ENCODE assay signal across 23 cellular contexts in genomic region chr6:7473805-7474329, GRCh38.
"Had no signal": no experiment of that assay in that cellular context is flagged by ENCODE, and none has a peak within 500 bp of the region (broad histone marks: within the 10 kb centered on the region; RNA-seq: fewer than 3 reads in every experiment).

No MANE protein-coding gene starts in this region.

- H3K27ac ChIP-seq: adrenal gland, ascending aorta, colonic mucosa, dorsolateral prefrontal cortex, gastrocnemius medialis, left lung, spleen, thoracic aorta, upper lobe of right lung had no signal

- ATAC-seq: activated naive CD4-positive, alpha-beta T cell treated with anti-CD3 and anti-CD28 coated beads, Interleukin-2, amount 50 U/mL, for 72 hours; effector memory CD8-positive, alpha-beta T cell; gastrocnemius medialis; left lung; natural killer cell; upper lobe of right lung had no signal

- DNase-seq: activated CD4-positive, alpha-beta T cell treated with anti-CD3 and anti-CD28 coated beads for 1 hour; activated gamma-delta T cell treated with Interleukin-2 at 50 U/mL for 16 hours; activated T-cell treated with anti-CD3 and anti-CD28 coated beads, Interleukin-2, amount 50 U/mL, for 1 hour; adrenal gland; colonic mucosa; dorsolateral prefrontal cortex; effector memory CD8-positive, alpha-beta T cell; esophagus squamous epithelium; gastrocnemius medialis; hippocampal formation; kidney glomerular epithelial cell; left lung; midbrain; natural killer cell; retina; spleen; stimulated activated CD4-positive, alpha-beta T cell treated with anti-CD3 and anti-CD28 coated beads, Interleukin-4, amount 100 ng/mL, for 1 hour; stimulated activated naive CD4-positive, alpha-beta T cell; T-helper 9 cell; upper lobe of right lung had no signal
